In genomic region chr6:66948106-66948505, GRCh38 we compare ENCODE assay signal across 1 cellular context.
TF ChIP-seq lines count a peak whose summit lies in the region.

No MANE protein-coding gene starts in this region.

TF ChIP-seq in H1, 55 proteins besides CTCF, POLR2A, EP300 and RAD21:
- TF ChIP-seq GABPA (IDR thresholded peaks at IDR 0.05; ENCODE audit: borderline replicate concordance, insufficient read depth, low read length) (no peak), CTBP2 (IDR thresholded peaks at IDR 0.05; ENCODE audit: borderline replicate concordance, insufficient read depth, insufficient read length, low read length) (no peak)
TF ChIP-seq in H1: peak in this region for 0.
